ENCODE assay signal across 20 cellular contexts in genomic region chr10:124568339-124568738, GRCh38.
"Had no signal": no experiment of that assay in that cellular context is flagged by ENCODE, and none has a peak within 500 bp of the region (broad histone marks: within the 10 kb centered on the region; RNA-seq: fewer than 3 reads in every experiment).

No MANE protein-coding gene starts in this region.

- H3K36me3 ChIP-seq: tibial nerve, uterus had no signal

- H3K27ac ChIP-seq: foreskin keratinocyte, tibial nerve, uterus had no signal

- H3K4me1 ChIP-seq: foreskin keratinocyte, tibial nerve, uterus had no signal

- H3K27me3 ChIP-seq: tibial nerve, uterus had no signal

- DNase-seq: activated CD4-positive, alpha-beta T cell treated with anti-CD3 and anti-CD28 coated beads for 36 hours; activated CD4-positive, alpha-beta T cell treated with anti-CD3 and anti-CD28 coated beads, Interleukin-2, amount 50 U/mL, for 4 hours; activated CD8-positive, alpha-beta memory T cell treated with anti-CD3 and anti-CD28 coated beads, Interleukin-2, amount 50 U/mL, for 48 hours; activated naive CD4-positive, alpha-beta T cell treated with Interleukin-2 at 50 U/mL for 16 hours; activated naive CD8-positive, alpha-beta T cell treated with anti-CD3 and anti-CD28 coated beads, Interleukin-2, amount 10 ng/mL, durations not matched to agents 7 days and 5 days; activated T-cell treated with anti-CD3 and anti-CD28 coated beads, Interleukin-2, amount 50 U/mL, for 48 hours; amygdala; effector CD4-positive, alpha-beta T cell; erythroblast; foreskin keratinocyte; hypothalamus; left colon; naive thymus-derived CD4-positive, alpha-beta T cell; occipital lobe; stimulated activated CD4-positive, alpha-beta T cell treated with anti-CD3 and anti-CD28 coated beads, Interleukin-4, amount 100 ng/mL, for 1 hour; stimulated activated naive CD4-positive, alpha-beta T cell treated with Interleukin-2 at 50 U/mL for 16 hours; substantia nigra; T-helper 1 cell; uterus had no signal

- H3K4me3 ChIP-seq: tibial nerve, uterus had no signal

- H3K9me3 ChIP-seq: tibial nerve, uterus had no signal
